In the genomic region with DNA sequence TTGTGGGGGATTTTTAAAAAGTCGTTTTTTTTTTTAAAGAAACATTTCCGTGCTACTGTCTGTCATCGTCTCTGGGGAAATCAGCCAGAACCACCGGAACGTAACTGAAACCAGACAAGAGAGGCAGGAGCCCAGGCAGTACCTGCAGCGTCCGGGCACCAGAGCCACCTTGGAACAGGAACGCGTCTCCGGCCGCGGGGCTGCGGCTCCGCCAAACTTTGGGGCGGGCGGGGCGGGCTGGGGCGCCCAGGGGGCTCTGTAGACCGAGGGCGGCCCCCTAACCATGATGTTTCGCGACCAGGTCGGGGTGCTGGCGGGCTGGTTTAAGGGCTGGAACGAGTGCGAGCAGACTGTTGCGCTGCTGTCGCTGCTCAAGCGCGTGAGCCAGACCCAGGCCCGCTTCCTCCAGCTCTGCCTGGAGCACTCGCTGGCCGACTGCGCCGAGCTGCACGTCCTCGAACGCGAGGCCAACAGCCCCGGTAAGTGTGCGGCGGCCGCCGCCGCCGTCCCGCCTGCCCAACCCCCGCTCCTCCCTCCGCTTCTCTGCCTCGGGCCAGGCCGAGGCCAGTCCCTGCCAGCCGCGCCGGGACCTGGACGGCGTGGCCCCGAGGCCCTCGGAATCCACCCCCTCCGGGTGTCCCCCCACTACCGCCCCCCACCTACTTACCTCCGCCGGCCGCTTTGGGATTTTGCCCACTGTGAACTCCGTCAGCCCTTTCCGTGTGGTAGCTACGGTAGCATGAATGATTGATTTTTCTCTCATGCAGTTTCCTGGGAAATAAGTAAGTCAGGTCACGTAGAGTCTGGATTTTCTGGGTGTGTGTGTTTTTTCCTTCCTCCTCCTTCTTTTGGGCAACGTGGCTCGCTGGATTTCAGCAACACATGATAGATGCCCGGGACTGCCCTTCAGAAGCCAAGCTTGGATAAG, we compare ENCODE assay signal across 8 cellular contexts. TPM values are rescaled to one million over a fixed set of nuclear protein-coding genes. Genes with fewer than 3 reads are reported as not detected.
DNase-seq lines count a peak whose midpoint lies in the region; ATAC-seq and TF ChIP-seq lines count a peak whose summit lies in the region.

No MANE protein-coding gene starts in this region.

- no peak overlapping the region for H4K8ac ChIP-seq in mesendoderm (ENCODE audit: low read depth, low read length)

- H3K56ac ChIP-seq in mesendoderm (ENCODE audit: low read length), result peak overlapping the region; percentile 87

- H2BK120ac ChIP-seq in mesendoderm (ENCODE audit: low read depth, low read length), result peak overlapping the region; percentile 92

- peaks cover 4% of the 10 kb centered on the region for H3K4me1 ChIP-seq in mesendoderm (ENCODE audit: control insufficient read depth, low read depth, low read length)

- peak overlapping the region; percentile 42 for H3K9ac ChIP-seq in mesendoderm (ENCODE audit: low read length)

- no peak overlapping the region for H3K27ac Mint-ChIP-seq in activated CD8-positive, alpha-beta memory T cell treated with anti-CD3 and anti-CD28 coated beads, Interleukin-2, amount 10 ng/mL, durations not matched to agents 7 days and 5 days
- H3K27ac Mint-ChIP-seq in endothelial cell (ENCODE audit: unreplicated experiment), result peak overlapping the region; percentile 70

- CTCF ChIA-PET in activated CD8-positive, alpha-beta memory T cell treated with anti-CD3 and anti-CD28 coated beads, Interleukin-2, amount 10 ng/mL, durations not matched to agents 7 days and 5 days (lab: Charles Lee), result interaction anchor here (0.5 to 8.5 kb wide), 9 partner anchors 14 to 322 kb away, joined by 3 to 246 read pairs (median 3); partner anchors contain the start of gene CDKN3

- peak overlapping the region; percentile 17 for H3K4ac ChIP-seq in mesendoderm (ENCODE audit: low read depth, low read length)

- peak; percentile 28 for ATAC-seq in activated CD8-positive, alpha-beta memory T cell treated with anti-CD3 and anti-CD28 coated beads, Interleukin-2, amount 10 ng/mL, durations not matched to agents 7 days and 5 days
- no peak for ATAC-seq in GM18861 (IDR thresholded peaks at IDR 0.05; ENCODE audit: unreplicated experiment)

- H3K18ac ChIP-seq in mesendoderm (ENCODE audit: low read length), result peak overlapping the region; percentile 86

- peaks cover 19% of the 10 kb centered on the region for H3K4me1 Mint-ChIP-seq in activated CD8-positive, alpha-beta memory T cell treated with anti-CD3 and anti-CD28 coated beads, Interleukin-2, amount 10 ng/mL, durations not matched to agents 7 days and 5 days
- peaks cover 15% of the 10 kb centered on the region for H3K4me1 Mint-ChIP-seq in endothelial cell (ENCODE audit: unreplicated experiment)

- peak overlapping the region; percentile 51 for H3K23ac ChIP-seq in mesendoderm (ENCODE audit: low read length)

- peak overlapping the region; percentile 79 for H3K4me3 Mint-ChIP-seq in activated CD8-positive, alpha-beta memory T cell treated with anti-CD3 and anti-CD28 coated beads, Interleukin-2, amount 10 ng/mL, durations not matched to agents 7 days and 5 days
- H3K4me3 Mint-ChIP-seq in endothelial cell (ENCODE audit: unreplicated experiment), result peak overlapping the region; percentile 97

- peak overlapping the region; percentile 90 for H3K27ac ChIP-seq in mesendoderm (ENCODE audit: low read depth, low read length)

- WGBS in mesendoderm (ENCODE audit: extremely low coverage, insufficient coverage, low lambda C conversion rate), result no CpG with 5 or more reads among the region's 70 CpGs

- H3K9me3 Mint-ChIP-seq in activated CD8-positive, alpha-beta memory T cell treated with anti-CD3 and anti-CD28 coated beads, Interleukin-2, amount 10 ng/mL, durations not matched to agents 7 days and 5 days (ENCODE audit: low read depth), result peaks cover 3% of the 10 kb centered on the region
- no peaks in the 10 kb centered on the region for H3K9me3 Mint-ChIP-seq in endothelial cell (ENCODE audit: unreplicated experiment)

- peak overlapping the region; percentile 64 for H3K4me2 ChIP-seq in mesendoderm (ENCODE audit: low read length)

- no peak overlapping the region for H4K5ac ChIP-seq in mesendoderm (ENCODE audit: low read length)

- H3K79me1 ChIP-seq in mesendoderm (ENCODE audit: low read length), result peaks cover 1% of the 10 kb centered on the region

- H3K27me3 Mint-ChIP-seq in activated CD8-positive, alpha-beta memory T cell treated with anti-CD3 and anti-CD28 coated beads, Interleukin-2, amount 10 ng/mL, durations not matched to agents 7 days and 5 days, result peaks cover 39% of the 10 kb centered on the region
- H3K27me3 Mint-ChIP-seq in endothelial cell (ENCODE audit: unreplicated experiment), result peaks cover 8% of the 10 kb centered on the region

- H2AK5ac ChIP-seq in mesendoderm (ENCODE audit: low read length), result no peak overlapping the region

- no peaks in the 10 kb centered on the region for H3K27me3 ChIP-seq in mesendoderm (ENCODE audit: insufficient read depth, low read length, poor library complexity)

- H3K36me3 Mint-ChIP-seq in activated CD8-positive, alpha-beta memory T cell treated with anti-CD3 and anti-CD28 coated beads, Interleukin-2, amount 10 ng/mL, durations not matched to agents 7 days and 5 days, result peaks cover 9% of the 10 kb centered on the region
- peaks cover 7% of the 10 kb centered on the region for H3K36me3 Mint-ChIP-seq in endothelial cell (ENCODE audit: low read depth, unreplicated experiment)

- peak overlapping the region; percentile 19 for H2BK15ac ChIP-seq in mesendoderm (replicated peaks; ENCODE audit: low read depth)

- no peaks in the 10 kb centered on the region for H3K36me3 ChIP-seq in mesendoderm (ENCODE audit: control insufficient read depth, insufficient read depth, low read length)

- H3K4me3 ChIP-seq in mesendoderm (ENCODE audit: low read length), result peak overlapping the region; percentile 53

- TF ChIP-seq CTCF in GM13976 (IDR thresholded peaks at IDR 0.05; ENCODE audit: borderline replicate concordance, control extremely low read depth, extremely low read depth, insufficient read depth, missing control alignments), result no peak
- no peak for TF ChIP-seq CTCF in endothelial cell (IDR thresholded peaks at IDR 0.05; ENCODE audit: unreplicated experiment)

- peaks cover 12% of the 10 kb centered on the region for H3K79me2 ChIP-seq in mesendoderm (ENCODE audit: control insufficient read depth, insufficient read depth, low read length)

- in situ Hi-C loops in GM13976 (cut with MboI; ENCODE audit: low sequenced_read_pairs, unreplicated experiment), result loop anchor here (5.0 kb wide), 1 partner anchor 204 kb away; no protein-coding TSS in a partner anchor

- DNase-seq in GM13976 (ENCODE audit: low spot score) (peak; percentile 73), NCI-H1105 treated with DMSO at 0.1 percent for 48 hours (lab: John Stamatoyannopoulos, UW) (peak; percentile 15), endothelial cell (ENCODE audit: low spot score) (peak; percentile 59), mesendoderm (peak; percentile 79), NK-92 (lab: John Stamatoyannopoulos, UW; ENCODE audit: unreplicated experiment) (no peak)
- DNase-seq in activated CD8-positive, alpha-beta memory T cell treated with anti-CD3 and anti-CD28 coated beads, Interleukin-2, amount 10 ng/mL, durations not matched to agents 7 days and 5 days, result peak; percentile 56
- DNase-seq in stimulated activated naive CD4-positive, alpha-beta T cell treated with Interleukin-2 at 50 U/mL for 16 hours (lab: John Stamatoyannopoulos, UW), result peak; percentile 39

- no peak overlapping the region for H2BK5ac ChIP-seq in mesendoderm (ENCODE audit: low read length)

RNA-seq across cellular contexts. Expression of gene SAMD4A, which starts 1.0 kb away (rescaled TPM):
- total RNA-seq in activated CD8-positive, alpha-beta memory T cell treated with anti-CD3 and anti-CD28 coated beads, Interleukin-2, amount 10 ng/mL, durations not matched to agents 7 days and 5 days, result 1 to 10 TPM; 1.6 to 1.7 TPM
- total RNA-seq in endothelial cell (ENCODE audit: unreplicated experiment), result 9.2 TPM
- polyA plus RNA-seq in mesendoderm (2013, experiment 1 of 2), result 20.2 TPM
- polyA plus RNA-seq in mesendoderm (2013, experiment 2 of 2), result 20.1 TPM

RNA-seq across cellular contexts. Expression of gene CGRRF1, which starts 58.2 kb away (rescaled TPM):
- total RNA-seq in activated CD8-positive, alpha-beta memory T cell treated with anti-CD3 and anti-CD28 coated beads, Interleukin-2, amount 10 ng/mL, durations not matched to agents 7 days and 5 days, result 10 to 100 TPM in 1 of 2 experiments, 1 to 10 TPM in 1; 10.0 to 10.7 TPM
- 31.1 TPM for total RNA-seq in endothelial cell (ENCODE audit: unreplicated experiment)
- polyA plus RNA-seq in mesendoderm (2013, experiment 1 of 2), result 16.5 TPM
- 16.1 TPM for polyA plus RNA-seq in mesendoderm (2013, experiment 2 of 2)
